13 cellular contexts compared by ENCODE assay signal in genomic region chr19:15201374-15202023, GRCh38. TPM values are rescaled to one million over a fixed set of nuclear protein-coding genes. Genes with fewer than 3 reads are reported as not detected.
DNase-seq lines count a peak whose midpoint lies in the region; ATAC-seq, FAIRE-seq and TF ChIP-seq lines count a peak whose summit lies in the region.
"Had no signal": no experiment of that assay in that cellular context is flagged by ENCODE, and none has a peak within 500 bp of the region (broad histone marks: within the 10 kb centered on the region; RNA-seq: fewer than 3 reads in every experiment).

No MANE protein-coding gene starts in this region.

- no peak overlapping the region for H4K91ac ChIP-seq in mesenchymal stem cell (ENCODE audit: low read length)

- no peak for TF ChIP-seq EP300 in HepG2 (IDR thresholded peaks at IDR 0.05; ENCODE audit: low read depth in 2 of 2, low read length in 2 of 2)
- TF ChIP-seq EP300 in HepG2 (CRISPR knock-in tag; IDR thresholded peaks at IDR 0.05; ENCODE audit: borderline replicate concordance), result no peak

- H3K18ac ChIP-seq in mesenchymal stem cell (ENCODE audit: low read depth in 1 of 2, low read length in 2 of 2), result peak overlapping the region in 1 of 2 experiments; percentile 49

- no peaks in the 10 kb centered on the region for H3K79me2 ChIP-seq in HepG2 (ENCODE audit: insufficient read depth, low read length)

- FAIRE-seq in HepG2 (lab: Jason Lieb, UNC), result no peak

- no peak overlapping the region for H3K4ac ChIP-seq in mesenchymal stem cell (ENCODE audit: low read depth in 1 of 2, low read length in 2 of 2)

- no peaks in the 10 kb centered on the region for H3K36me3 ChIP-seq in HepG2 (replicated peaks in 1 of 2; ENCODE audit: control insufficient read depth in 1 of 2, insufficient read depth in 2 of 2, low read length in 2 of 2)
- H3K36me3 ChIP-seq in right lobe of liver, result no peaks in the 10 kb centered on the region
- H3K36me3 ChIP-seq in mesenchymal stem cell (ENCODE audit: control insufficient read depth in 1 of 2, insufficient read depth in 2 of 2, low read depth in 1 of 2, low read length in 2 of 2), result peaks cover 0 to 8% of the 10 kb centered on the region in 2 experiments
- no peaks in the 10 kb centered on the region for H3K36me3 ChIP-seq in upper lobe of right lung
- H3K36me3 ChIP-seq: neutrophil had no signal

- DNase-seq in HepG2 (ENCODE audit: low spot score), result no peak
- no peak for DNase-seq in right lobe of liver
- no peak for DNase-seq in astrocyte of the spinal cord (ENCODE audit: low read depth, low spot score)
- DNase-seq in mesenchymal stem cell, result no peak
- no peak for DNase-seq in upper lobe of right lung
- no peak for DNase-seq in NCI-H146 treated with DMSO at 0.1 percent for 48 hours (lab: John Stamatoyannopoulos, UW; ENCODE audit: unreplicated experiment)
- DNase-seq: activated CD4-positive, CD25-positive, alpha-beta regulatory T cell treated with anti-CD3 and anti-CD28 coated beads, Interleukin-2, amount 50 U/mL, for 72 hours; anterior cingulate cortex; COR-L47; NCI-H1048 had no signal

- H2AFZ ChIP-seq in HepG2 (ENCODE audit: low read length) (no peak overlapping the region), mesenchymal stem cell (ENCODE audit: low read depth, low read length) (peak overlapping the region; percentile 57)

- TF ChIP-seq CTCF in HepG2 (CRISPR knock-in tag; IDR thresholded peaks at IDR 0.05), result no peak
- TF ChIP-seq CTCF in right lobe of liver (IDR thresholded peaks at IDR 0.05), result no peak
- TF ChIP-seq CTCF in astrocyte of the spinal cord (IDR thresholded peaks at IDR 0.05; ENCODE audit: low read depth, low read length), result no peak
- TF ChIP-seq CTCF in upper lobe of right lung (IDR thresholded peaks at IDR 0.05), result no peak

- H3K9me3 ChIP-seq in HepG2 (ENCODE audit: low read length) (no peaks in the 10 kb centered on the region), right lobe of liver (no peaks in the 10 kb centered on the region), mesenchymal stem cell (ENCODE audit: control insufficient read depth, low read length) (no peaks in the 10 kb centered on the region), upper lobe of right lung (no peaks in the 10 kb centered on the region)
- H3K9me3 ChIP-seq: neutrophil had no signal

- no peak overlapping the region for H2BK12ac ChIP-seq in mesenchymal stem cell (ENCODE audit: low read length in 2 of 2)

- H3K9ac ChIP-seq in HepG2 (ENCODE audit: insufficient read depth, low read depth, low read length) (no peak overlapping the region), mesenchymal stem cell (ENCODE audit: low read length) (no peak overlapping the region)

- H2BK120ac ChIP-seq in mesenchymal stem cell (ENCODE audit: low read depth, low read length), result no peak overlapping the region

- TF ChIP-seq POLR2A in HepG2 (IDR thresholded peaks at IDR 0.05; ENCODE audit: insufficient read depth in 1 of 2, low read depth in 2 of 2, low read length in 2 of 2) (no peak), right lobe of liver (IDR thresholded peaks at IDR 0.05) (no peak)

- in situ Hi-C loops in HepG2 (cut with HindIII; ENCODE audit: extremely low pct_ligation_motif_present, low pct_unique_long_range_greater_than_20kb), result no loop called here
- in situ Hi-C loops in astrocyte of the spinal cord (cut with HindIII; ENCODE audit: low sequenced_read_pairs), result no loop called here

- POLR2A ChIA-PET in HepG2 (lab: Yijun Ruan, JAX), result no interaction called here

- no peak overlapping the region for H2BK5ac ChIP-seq in mesenchymal stem cell (ENCODE audit: low read depth, low read length, poor library complexity, severe bottlenecking)

- H4K20me1 ChIP-seq in HepG2 (ENCODE audit: insufficient read depth, low read length), result no peaks in the 10 kb centered on the region; the same call in 1 of the 2 replicates

- H3K4me3 ChIP-seq in HepG2 (replicated peaks in 1 of 3; ENCODE audit: insufficient read depth in 1 of 3, low read depth in 2 of 3, low read length in 3 of 3) (peak overlapping the region in 1 of 3 experiments; percentile 28; a peak in 1 of 6 replicates), right lobe of liver (no peak overlapping the region), astrocyte of the spinal cord (ENCODE audit: low read depth, low read length) (peak overlapping the region; percentile 33), mesenchymal stem cell (ENCODE audit: insufficient read depth in 1 of 2, low read depth in 1 of 2, low read length in 2 of 2) (peak overlapping the region in 1 of 2 experiments; percentile 66), upper lobe of right lung (peak overlapping the region; percentile 25)

- no peak for ATAC-seq in HepG2
- ATAC-seq in right lobe of liver, result no peak
- ATAC-seq in upper lobe of right lung, result no peak
- ATAC-seq in HG02870 (IDR thresholded peaks at IDR 0.05; ENCODE audit: unreplicated experiment), result no peak
- no peak for ATAC-seq in GM18519 (IDR thresholded peaks at IDR 0.05; ENCODE audit: low FRiP score, unreplicated experiment)

- 67% methylated on average over 18 of the region's 18 CpGs for WGBS in HepG2 (ENCODE audit: low lambda C conversion rate)
- WGBS in right lobe of liver (ENCODE audit: insufficient coverage, low coverage, low lambda C conversion rate, missing lambda C conversion rate), result 77% methylated on average over 3 of the region's 18 CpGs
- WGBS in mesenchymal stem cell, result 91% methylated on average over 18 of the region's 18 CpGs

- intact Hi-C loops in HepG2 (cut with micrococcal nuclease; ENCODE audit: unreplicated experiment), result no loop called here
- intact Hi-C loops in right lobe of liver (cut with DNase I), result no loop called here
- intact Hi-C loops in upper lobe of right lung (cut with DNase I), result no loop called here

- no peak overlapping the region for H3K14ac ChIP-seq in mesenchymal stem cell (ENCODE audit: low read length in 2 of 2)

- peaks cover 3 to 26% of the 10 kb centered on the region in 2 experiments; a peak in 3 of 5 replicates for H3K27me3 ChIP-seq in HepG2 (ENCODE audit: control insufficient read depth in 1 of 2, insufficient read depth in 2 of 2, low read length in 2 of 2)
- peaks cover 0 to 2% of the 10 kb centered on the region in 2 donors for H3K27me3 ChIP-seq in right lobe of liver
- H3K27me3 ChIP-seq in mesenchymal stem cell (ENCODE audit: control insufficient read depth in 1 of 2, insufficient read depth in 1 of 2, low read length in 2 of 2), result peaks cover 3 to 17% of the 10 kb centered on the region in 2 experiments
- peaks cover 6% of the 10 kb centered on the region for H3K27me3 ChIP-seq in upper lobe of right lung

- no peak overlapping the region for H3K23ac ChIP-seq in mesenchymal stem cell (ENCODE audit: low read length in 2 of 2)

- H3K79me1 ChIP-seq in mesenchymal stem cell (replicated peaks; ENCODE audit: low read length, poor library complexity, severe bottlenecking), result no peaks in the 10 kb centered on the region

- no peak overlapping the region for H4K8ac ChIP-seq in mesenchymal stem cell (ENCODE audit: low read length)

- no peak overlapping the region for H2AK5ac ChIP-seq in mesenchymal stem cell (ENCODE audit: low read length, severe bottlenecking)

- BruUV-seq in HepG2 (replicated peaks; lab: Mats Ljungman, UMichigan), result no TSS peak

- CTCF ChIA-PET in HepG2 (lab: Yijun Ruan, JAX; ENCODE audit: low intra/inter-chr PET ratio, low total read pairs), result no interaction called here

- no peak for TF ChIP-seq RAD21 in HepG2 (CRISPR knock-in tag; IDR thresholded peaks at IDR 0.05)

- H3K4me2 ChIP-seq in HepG2 (ENCODE audit: low read depth, low read length) (peak overlapping the region; percentile 45; the same call in 1 of the 2 replicates), mesenchymal stem cell (ENCODE audit: low read length, poor library complexity, severe bottlenecking) (peak overlapping the region; percentile 71)

- no peaks in the 10 kb centered on the region; the same call in 1 of the 2 replicates for H3K4me1 ChIP-seq in HepG2 (ENCODE audit: insufficient read depth, low read length)
- peaks cover 0 to 6% (median 1%) of the 10 kb centered on the region in 4 donors for H3K4me1 ChIP-seq in right lobe of liver
- H3K4me1 ChIP-seq in mesenchymal stem cell (ENCODE audit: control insufficient read depth, insufficient read depth, low read depth, low read length), result peaks cover 17% of the 10 kb centered on the region
- H3K4me1 ChIP-seq in upper lobe of right lung, result peaks cover 7% of the 10 kb centered on the region

- H3K27ac ChIP-seq in HepG2 (ENCODE audit: extremely low read length, insufficient read depth, low read length) (no peak overlapping the region), right lobe of liver (no peak overlapping the region), mesenchymal stem cell (ENCODE audit: low read length, poor library complexity, severe bottlenecking) (no peak overlapping the region), upper lobe of right lung (no peak overlapping the region)
- H3K27ac ChIP-seq: neutrophil had no signal

- H2BK15ac ChIP-seq in mesenchymal stem cell (ENCODE audit: low read depth, poor library complexity, severe bottlenecking), result no peak overlapping the region

RNA-seq across cellular contexts. Expression of gene NOTCH3, which starts 0.7 kb away (rescaled TPM):
- total RNA-seq in HepG2 (2016; rRNA removed; fragmentation: Illumina TruSeq; extraction: Trizol) (0.09 TPM in 1 of 2 replicates, not detected in the other), right lobe of liver (1 to 10 TPM; 1.7 to 6.7 (median 2.4) TPM), upper lobe of right lung (67.9 TPM)
- under 0.01 TPM in 1 of 2 replicates, not detected in the other for total RNA-seq in HepG2 (2016; cell fraction: cytosol; rRNA removed; fragmentation: Illumina TruSeq; extraction: Trizol; ENCODE audit: low read depth)
- 0.09 TPM in 1 of 2 replicates, not detected in the other for total RNA-seq in HepG2 (2016; cell fraction: insoluble cytoplasmic fraction; rRNA removed; fragmentation: Illumina TruSeq; extraction: Trizol)
- 0.03 TPM in 2 replicates for total RNA-seq in HepG2 (2016; cell fraction: membrane; rRNA removed; fragmentation: Illumina TruSeq; extraction: Trizol)
- 0.44 and 0.93 TPM in 2 replicates for total RNA-seq in HepG2 (2016; cell fraction: nucleus; rRNA removed; fragmentation: Illumina TruSeq; extraction: Trizol)
- 0.28 and 0.43 TPM in 2 replicates for polyA plus RNA-seq in HepG2 (2011; rRNA removed)
- 0.09 and 0.27 TPM in 2 replicates for polyA plus RNA-seq in HepG2 (2011; cell fraction: cytosol; rRNA removed)
- 1.4 and 2.1 TPM in 2 replicates for polyA plus RNA-seq in HepG2 (2011; cell fraction: nucleus; rRNA removed)
- polyA plus RNA-seq in HepG2 (2012), result 0.20 and 0.63 TPM in 2 replicates
- polyA plus RNA-seq in HepG2 (2016; cell fraction: cytosol; fragmentation: Illumina TruSeq; extraction: Trizol; ENCODE audit: low read depth), result 0.01 and 0.02 TPM in 2 replicates
- 0.04 TPM in 1 of 2 replicates, not detected in the other for polyA plus RNA-seq in HepG2 (2016; cell fraction: insoluble cytoplasmic fraction; fragmentation: Illumina TruSeq; extraction: Trizol; ENCODE audit: low read depth)
- 0.01 and 0.05 TPM in 2 replicates for polyA plus RNA-seq in HepG2 (2016; cell fraction: membrane; fragmentation: Illumina TruSeq; extraction: Trizol; ENCODE audit: low read depth)
- polyA plus RNA-seq in HepG2 (2016; cell fraction: nucleus; fragmentation: Illumina TruSeq; extraction: Trizol; ENCODE audit: insufficient read depth, low read depth), result 0.29 and 0.71 TPM in 2 replicates
- polyA minus RNA-seq in HepG2 (2011; rRNA and poly(A)+ RNA removed; ENCODE audit: low replicate concordance), result 0.54 and 1.5 TPM in 2 replicates
- 0.70 and 0.79 TPM in 2 replicates for polyA minus RNA-seq in HepG2 (2011; cell fraction: cytosol; rRNA and poly(A)+ RNA removed)
- 0.50 and 1.9 TPM in 2 replicates for polyA minus RNA-seq in HepG2 (2011; cell fraction: nucleus; rRNA and poly(A)+ RNA removed)
- polyA plus RNA-seq in mesenchymal stem cell (2013, experiment 1 of 2), result 30.2 TPM
- 28.8 TPM for polyA plus RNA-seq in mesenchymal stem cell (2013, experiment 2 of 2)

RNA-seq across cellular contexts. Expression of gene EPHX3, which starts 30.7 kb away (rescaled TPM):
- total RNA-seq in HepG2 (2016; rRNA removed; fragmentation: Illumina TruSeq; extraction: Trizol) (0.07 TPM in 1 of 2 replicates, not detected in the other), right lobe of liver (under 1 TPM in 3 of 6 experiments, not detected in 3; 0.20 to 0.25 (median 0.22) TPM), upper lobe of right lung (2.5 TPM)
- total RNA-seq in HepG2 (2016; cell fraction: cytosol; rRNA removed; fragmentation: Illumina TruSeq; extraction: Trizol; ENCODE audit: low read depth), result not detected in 2 replicates
- total RNA-seq in HepG2 (2016; cell fraction: insoluble cytoplasmic fraction; rRNA removed; fragmentation: Illumina TruSeq; extraction: Trizol), result 0.06 TPM in 1 of 2 replicates, not detected in the other
- not detected in 2 replicates for total RNA-seq in HepG2 (2016; cell fraction: membrane; rRNA removed; fragmentation: Illumina TruSeq; extraction: Trizol)
- total RNA-seq in HepG2 (2016; cell fraction: nucleus; rRNA removed; fragmentation: Illumina TruSeq; extraction: Trizol), result not detected in 2 replicates
- 0.15 and 0.17 TPM in 2 replicates for polyA plus RNA-seq in HepG2 (2011; rRNA removed)
- 0.04 and 0.05 TPM in 2 replicates for polyA plus RNA-seq in HepG2 (2011; cell fraction: cytosol; rRNA removed)
- 0.78 and 0.82 TPM in 2 replicates for polyA plus RNA-seq in HepG2 (2011; cell fraction: nucleus; rRNA removed)
- 0.07 TPM in 1 of 2 replicates, not detected in the other for polyA plus RNA-seq in HepG2 (2012)
- not detected in 2 replicates for polyA plus RNA-seq in HepG2 (2016; cell fraction: cytosol; fragmentation: Illumina TruSeq; extraction: Trizol; ENCODE audit: low read depth)
- not detected in 2 replicates for polyA plus RNA-seq in HepG2 (2016; cell fraction: insoluble cytoplasmic fraction; fragmentation: Illumina TruSeq; extraction: Trizol; ENCODE audit: low read depth)
- polyA plus RNA-seq in HepG2 (2016; cell fraction: membrane; fragmentation: Illumina TruSeq; extraction: Trizol; ENCODE audit: low read depth), result 0.10 TPM in 1 of 2 replicates, not detected in the other
- not detected in 2 replicates for polyA plus RNA-seq in HepG2 (2016; cell fraction: nucleus; fragmentation: Illumina TruSeq; extraction: Trizol; ENCODE audit: insufficient read depth, low read depth)
- 0.76 and 0.96 TPM in 2 replicates for polyA minus RNA-seq in HepG2 (2011; rRNA and poly(A)+ RNA removed; ENCODE audit: low replicate concordance)
- polyA minus RNA-seq in HepG2 (2011; cell fraction: cytosol; rRNA and poly(A)+ RNA removed), result not detected in 2 replicates
- polyA minus RNA-seq in HepG2 (2011; cell fraction: nucleus; rRNA and poly(A)+ RNA removed), result 0.99 and 1.2 TPM in 2 replicates
- 0.01 TPM for polyA plus RNA-seq in mesenchymal stem cell (2013, experiment 1 of 2)
- polyA plus RNA-seq in mesenchymal stem cell (2013, experiment 2 of 2), result not detected

Comparison
In these comparisons a context has a peak if more than half of its experiments do, and no peak if none do; other contexts are left out.
1. H3K4me3 ChIP-seq: peak in astrocyte of the spinal cord (single experiment) and upper lobe of right lung (single experiment); none in right lobe of liver (0 of 3).